In the genomic region with DNA sequence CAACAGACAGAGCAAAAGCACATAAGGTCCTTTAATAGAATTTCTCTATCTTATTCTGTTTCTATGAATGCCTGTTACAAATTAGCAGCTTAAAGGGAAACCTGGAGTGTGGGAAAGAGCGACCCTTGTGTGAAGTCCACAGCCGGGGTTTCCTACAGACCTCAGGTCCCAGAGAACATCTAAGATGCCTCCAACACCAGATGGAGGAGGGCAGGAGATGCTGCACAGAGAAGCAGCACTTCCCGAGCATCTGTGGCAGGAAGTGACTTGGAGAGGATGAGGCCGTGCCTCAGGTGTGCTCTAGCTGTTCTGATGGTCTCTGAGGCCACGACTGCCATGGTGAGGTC, we compare ENCODE assay signal across 1 cellular context.
TF ChIP-seq lines count a peak whose summit lies in the region.

No MANE protein-coding gene starts in this region.

TF ChIP-seq in IMR-90, 13 proteins besides CTCF, POLR2A, EP300 and RAD21:
- TF ChIP-seq CHD1 (IDR thresholded peaks at IDR 0.05; ENCODE audit: low read depth, low read length) (no peak), BHLHE40 (IDR thresholded peaks at IDR 0.05; ENCODE audit: low read depth, low read length) (no peak), MXI1 (IDR thresholded peaks at IDR 0.05; ENCODE audit: borderline replicate concordance, low read depth, low read length) (no peak)
- TF ChIP-seq, protein P1, sequence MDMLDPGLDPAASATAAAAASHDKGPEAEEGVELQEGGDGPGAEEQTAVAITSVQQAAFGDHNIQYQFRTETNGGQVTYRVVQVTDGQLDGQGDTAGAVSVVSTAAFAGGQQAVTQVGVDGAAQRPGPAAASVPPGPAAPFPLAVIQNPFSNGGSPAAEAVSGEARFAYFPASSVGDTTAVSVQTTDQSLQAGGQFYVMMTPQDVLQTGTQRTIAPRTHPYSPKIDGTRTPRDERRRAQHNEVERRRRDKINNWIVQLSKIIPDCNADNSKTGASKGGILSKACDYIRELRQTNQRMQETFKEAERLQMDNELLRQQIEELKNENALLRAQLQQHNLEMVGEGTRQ (IDR thresholded peaks at IDR 0.05; ENCODE audit: low read depth, low read length): no peak
